1 cellular context compared by ENCODE assay signal in genomic region chr11:71545405-71545966, GRCh38.
TF ChIP-seq lines count a peak whose summit lies in the region.

No MANE protein-coding gene starts in this region.

TF ChIP-seq in HepG2, 621 proteins besides CTCF, POLR2A, EP300 and RAD21 (continued from another document):
- TF ChIP-seq ZNF609 (CRISPR knock-in tag; IDR thresholded peaks at IDR 0.05; ENCODE audit: borderline replicate concordance) (0 out of 2 replicates have a peak, but pooled peaks have one; percentile 26), PLRG1 (conservative IDR thresholded peaks at IDR 0.05) (no peak), ZNF30 (CRISPR knock-in tag; IDR thresholded peaks at IDR 0.05) (no peak), PAXIP1 (CRISPR knock-in tag; conservative IDR thresholded peaks at IDR 0.05) (peak; percentile 65), ZBTB38 (CRISPR knock-in tag; IDR thresholded peaks at IDR 0.05) (peak; percentile 88), DZIP1 (CRISPR knock-in tag; IDR thresholded peaks at IDR 0.05) (peak; percentile 34; the same call in 1 of the 2 replicates)
- TF ChIP-seq, protein P1, sequence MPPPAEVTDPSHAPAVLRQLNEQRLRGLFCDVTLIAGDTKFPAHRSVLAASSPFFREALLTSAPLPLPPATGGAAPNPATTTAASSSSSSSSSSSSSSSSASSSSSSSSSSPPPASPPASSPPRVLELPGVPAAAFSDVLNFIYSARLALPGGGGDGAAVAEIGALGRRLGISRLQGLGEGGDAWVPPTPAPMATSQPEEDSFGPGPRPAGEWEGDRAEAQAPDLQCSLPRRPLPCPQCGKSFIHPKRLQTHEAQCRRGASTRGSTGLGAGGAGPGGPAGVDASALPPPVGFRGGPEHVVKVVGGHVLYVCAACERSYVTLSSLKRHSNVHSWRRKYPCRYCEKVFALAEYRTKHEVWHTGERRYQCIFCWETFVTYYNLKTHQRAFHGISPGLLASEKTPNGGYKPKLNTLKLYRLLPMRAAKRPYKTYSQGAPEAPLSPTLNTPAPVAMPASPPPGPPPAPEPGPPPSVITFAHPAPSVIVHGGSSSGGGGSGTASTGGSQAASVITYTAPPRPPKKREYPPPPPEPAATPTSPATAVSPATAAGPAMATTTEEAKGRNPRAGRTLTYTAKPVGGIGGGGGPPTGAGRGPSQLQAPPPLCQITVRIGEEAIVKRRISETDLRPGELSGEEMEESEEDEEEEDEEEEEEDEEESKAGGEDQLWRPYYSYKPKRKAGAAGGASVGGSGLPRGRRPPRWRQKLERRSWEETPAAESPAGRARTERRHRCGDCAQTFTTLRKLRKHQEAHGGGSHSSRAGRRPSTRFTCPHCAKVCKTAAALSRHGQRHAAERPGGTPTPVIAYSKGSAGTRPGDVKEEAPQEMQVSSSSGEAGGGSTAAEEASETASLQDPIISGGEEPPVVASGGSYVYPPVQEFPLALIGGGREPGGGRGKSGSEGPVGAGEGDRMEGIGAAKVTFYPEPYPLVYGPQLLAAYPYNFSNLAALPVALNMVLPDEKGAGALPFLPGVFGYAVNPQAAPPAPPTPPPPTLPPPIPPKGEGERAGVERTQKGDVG (CRISPR knock-in tag; IDR thresholded peaks at IDR 0.05; ENCODE audit: borderline replicate concordance): 0 out of 2 replicates have a peak, but pooled peaks have one; percentile 43
